Comparison of ENCODE assay signal across 8 cellular contexts in the genomic region with DNA sequence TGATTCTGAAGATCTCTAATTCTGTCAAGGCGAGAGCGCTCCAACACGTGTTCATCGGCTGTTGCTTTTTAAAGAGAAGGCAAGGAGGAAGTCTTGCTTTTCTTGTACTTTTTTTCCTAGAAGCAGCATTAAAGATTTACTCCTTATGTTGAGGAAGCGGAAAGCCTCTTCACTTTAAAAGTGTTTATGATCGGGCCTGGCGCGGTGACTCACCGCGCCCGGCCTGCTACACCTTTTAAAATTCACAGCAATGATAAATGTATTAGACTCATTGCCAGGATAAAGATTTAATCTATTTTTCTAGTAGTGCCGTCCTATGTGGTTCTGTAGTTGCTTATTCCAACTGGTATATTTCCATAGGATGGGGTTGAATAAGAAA. TPM values are rescaled to one million over a fixed set of nuclear protein-coding genes. Genes with fewer than 3 reads are reported as not detected.
DNase-seq lines count a peak whose midpoint lies in the region; ATAC-seq, FAIRE-seq and TF ChIP-seq lines count a peak whose summit lies in the region.

No MANE protein-coding gene starts in this region.

- peak overlapping the region; percentile 89 for H2AFZ ChIP-seq in neuronal stem cell (ENCODE audit: low read length)

- H3K36me3 ChIP-seq in SJCRH30: peaks cover 12% of the 10 kb centered on the region
- H3K36me3 ChIP-seq in ectodermal cell (ENCODE audit: control insufficient read depth, insufficient read depth, low read length): no peaks in the 10 kb centered on the region
- H3K36me3 ChIP-seq in neuronal stem cell (replicated peaks in 1 of 2; ENCODE audit: control insufficient read depth in 2 of 2, insufficient read depth in 2 of 2, low read length in 2 of 2): peaks cover 0 to 27% of the 10 kb centered on the region in 2 donors

- no peak overlapping the region for H2BK5ac ChIP-seq in neuronal stem cell (ENCODE audit: low read length)

- H3K9me3 ChIP-seq in SJCRH30 (replicated peaks): no peaks in the 10 kb centered on the region
- no peaks in the 10 kb centered on the region for H3K9me3 ChIP-seq in ectodermal cell (ENCODE audit: control insufficient read depth, low read length)
- no peaks in the 10 kb centered on the region for H3K9me3 ChIP-seq in neuronal stem cell (replicated peaks in 1 of 2; ENCODE audit: control insufficient read depth in 2 of 2, insufficient read depth in 1 of 2, low read depth in 1 of 2, low read length in 2 of 2)

- DNase-seq in GM12892 (ENCODE audit: insufficient read length): no peak
- no peak for DNase-seq in SJCRH30
- DNase-seq in neuronal stem cell (ENCODE audit: low spot score): no peak
- no peak for DNase-seq in GM19239 (ENCODE audit: insufficient read length, low spot score)
- no peak for DNase-seq in SKM-1 (lab: John Stamatoyannopoulos, UW; ENCODE audit: unreplicated experiment)
- DNase-seq in sciatic nerve (ENCODE audit: low spot score): no peak

- peak overlapping the region; percentile 64 for H3K4me2 ChIP-seq in neuronal stem cell (ENCODE audit: insufficient read depth, low read length, poor library complexity, severe bottlenecking)

- no peak overlapping the region for H4K91ac ChIP-seq in neuronal stem cell (ENCODE audit: low read depth, low read length, poor library complexity)

- H2BK15ac ChIP-seq in neuronal stem cell (ENCODE audit: low read length): no peak overlapping the region

- no peak overlapping the region for H3K14ac ChIP-seq in neuronal stem cell (ENCODE audit: low read length)

- no peak for TF ChIP-seq POLR2A in GM12892 (IDR thresholded peaks at IDR 0.05; ENCODE audit: low read depth, low read length)

- H2AK5ac ChIP-seq in neuronal stem cell (ENCODE audit: low read depth, low read length): no peak overlapping the region

- no peak overlapping the region for H3K23ac ChIP-seq in neuronal stem cell (ENCODE audit: low read depth, low read length, poor library complexity)

- peak overlapping the region; percentile 84 for H4K8ac ChIP-seq in neuronal stem cell (ENCODE audit: low read depth, low read length)

- H3K4me1 ChIP-seq in SJCRH30 (no peaks in the 10 kb centered on the region), ectodermal cell (ENCODE audit: control insufficient read depth, insufficient read depth, low read length) (peaks cover 9% of the 10 kb centered on the region), neuronal stem cell (ENCODE audit: control insufficient read depth in 2 of 2, insufficient read depth in 1 of 2, low read depth in 1 of 2, low read length in 2 of 2) (peaks cover 2 to 5% of the 10 kb centered on the region in 2 donors)

- intact Hi-C loops in sciatic nerve (cut with DNase I): no loop called here

- ATAC-seq in GM18519 (IDR thresholded peaks at IDR 0.05; ENCODE audit: low FRiP score, unreplicated experiment) (no peak), sciatic nerve (no peak)

- H2BK120ac ChIP-seq in neuronal stem cell (ENCODE audit: low read depth, low read length): no peak overlapping the region

- H3K27ac ChIP-seq in SJCRH30 (peak overlapping the region; percentile 68), ectodermal cell (ENCODE audit: insufficient read depth, low read depth, low read length, poor library complexity, severe bottlenecking) (peak overlapping the region; percentile 64), neuronal stem cell (replicated peaks; ENCODE audit: low read length) (peak overlapping the region; percentile 81)

- H3K27me3 ChIP-seq in SJCRH30 (no peaks in the 10 kb centered on the region), ectodermal cell (ENCODE audit: control insufficient read depth, insufficient read depth, low read length, poor library complexity, severe bottlenecking) (no peaks in the 10 kb centered on the region), neuronal stem cell (ENCODE audit: control insufficient read depth in 3 of 3, insufficient read depth in 3 of 3, low read depth in 1 of 3, low read length in 3 of 3) (no peaks in the 10 kb centered on the region)

- peak overlapping the region; percentile 76 for H3K18ac ChIP-seq in neuronal stem cell (ENCODE audit: low read length)

- no peak overlapping the region for H2BK12ac ChIP-seq in neuronal stem cell (ENCODE audit: low read length)

- H3K79me1 ChIP-seq in neuronal stem cell (ENCODE audit: low read depth, low read length): peaks cover 8% of the 10 kb centered on the region

- H3K4me3 ChIP-seq in SJCRH30 (peak overlapping the region; percentile 77), ectodermal cell (ENCODE audit: insufficient read depth, low read depth, low read length) (peak overlapping the region; percentile 69), neuronal stem cell (ENCODE audit: low read length in 2 of 2) (peak overlapping the region; percentile 85 to 88)

- FAIRE-seq in GM12892 (lab: Jason Lieb, UNC): peak; percentile 21
- no peak for FAIRE-seq in GM19239 (lab: Jason Lieb, UNC)

- WGBS in ectodermal cell, 2 experiments: 5 to 9% methylated on average over 12 of the region's 12 CpGs
- WGBS in neuronal stem cell (ENCODE audit: extremely low coverage in 2 of 2, insufficient read length in 2 of 2, insufficient replicate concordance in 1 of 2), 2 donors: no CpG with 5 or more reads among the region's 12 CpGs

- H3K9ac ChIP-seq in neuronal stem cell (ENCODE audit: low read depth, low read length, poor library complexity): no peak overlapping the region

- H3K4ac ChIP-seq in neuronal stem cell (ENCODE audit: low read length): no peak overlapping the region

RNA-seq across cellular contexts. Expression of a gene that starts 0.8 kb away (rescaled TPM):
- polyA plus RNA-seq in GM12892 (2012; ENCODE audit: missing spikeins): 83.8 TPM
- 179 and 180 TPM in 2 replicates for total RNA-seq in SJCRH30 (2014; rRNA removed; shearing (Covaris generic))
- 131 TPM for polyA plus RNA-seq in ectodermal cell (2013, experiment 1 of 4)
- polyA plus RNA-seq in ectodermal cell (2013, experiment 2 of 4): 144 TPM
- 109 TPM for polyA plus RNA-seq in ectodermal cell (2013, experiment 3 of 4)
- 126 TPM for polyA plus RNA-seq in ectodermal cell (2013, experiment 4 of 4)
- polyA plus RNA-seq in neuronal stem cell (2013, experiment 1 of 2): 201 TPM
- polyA plus RNA-seq in neuronal stem cell (2013, experiment 2 of 2): 197 TPM
- 97.3 TPM for total RNA-seq in sciatic nerve

RNA-seq across cellular contexts. Expression of a gene that starts 41.9 kb away (rescaled TPM):
- polyA plus RNA-seq in GM12892 (2012; ENCODE audit: missing spikeins): 7.6 TPM
- total RNA-seq in SJCRH30 (2014; rRNA removed; shearing (Covaris generic)): 14.4 and 16.2 TPM in 2 replicates
- polyA plus RNA-seq in ectodermal cell (2013, experiment 1 of 4): 10.0 TPM
- 11.0 TPM for polyA plus RNA-seq in ectodermal cell (2013, experiment 2 of 4)
- polyA plus RNA-seq in ectodermal cell (2013, experiment 3 of 4): 8.0 TPM
- polyA plus RNA-seq in ectodermal cell (2013, experiment 4 of 4): 8.7 TPM
- 5.6 TPM for polyA plus RNA-seq in neuronal stem cell (2013, experiment 1 of 2)
- polyA plus RNA-seq in neuronal stem cell (2013, experiment 2 of 2): 5.8 TPM
- total RNA-seq in sciatic nerve: 12.7 TPM

RNA-seq across cellular contexts. Expression of a gene that starts 53.8 kb away (rescaled TPM):
- 0.17 TPM for polyA plus RNA-seq in GM12892 (2012; ENCODE audit: missing spikeins)
- 1.3 and 1.4 TPM in 2 replicates for total RNA-seq in SJCRH30 (2014; rRNA removed; shearing (Covaris generic))
- polyA plus RNA-seq in ectodermal cell (2013, experiment 1 of 4): not detected
- 0.09 TPM for polyA plus RNA-seq in ectodermal cell (2013, experiment 2 of 4)
- 0.16 TPM for polyA plus RNA-seq in ectodermal cell (2013, experiment 3 of 4)
- not detected for polyA plus RNA-seq in ectodermal cell (2013, experiment 4 of 4)
- 0.25 TPM for polyA plus RNA-seq in neuronal stem cell (2013, experiment 1 of 2)
- 0.10 TPM for polyA plus RNA-seq in neuronal stem cell (2013, experiment 2 of 2)
- total RNA-seq in sciatic nerve: 0.80 TPM
